Comparison of ENCODE assay signal across 10 cellular contexts in the genomic region with DNA sequence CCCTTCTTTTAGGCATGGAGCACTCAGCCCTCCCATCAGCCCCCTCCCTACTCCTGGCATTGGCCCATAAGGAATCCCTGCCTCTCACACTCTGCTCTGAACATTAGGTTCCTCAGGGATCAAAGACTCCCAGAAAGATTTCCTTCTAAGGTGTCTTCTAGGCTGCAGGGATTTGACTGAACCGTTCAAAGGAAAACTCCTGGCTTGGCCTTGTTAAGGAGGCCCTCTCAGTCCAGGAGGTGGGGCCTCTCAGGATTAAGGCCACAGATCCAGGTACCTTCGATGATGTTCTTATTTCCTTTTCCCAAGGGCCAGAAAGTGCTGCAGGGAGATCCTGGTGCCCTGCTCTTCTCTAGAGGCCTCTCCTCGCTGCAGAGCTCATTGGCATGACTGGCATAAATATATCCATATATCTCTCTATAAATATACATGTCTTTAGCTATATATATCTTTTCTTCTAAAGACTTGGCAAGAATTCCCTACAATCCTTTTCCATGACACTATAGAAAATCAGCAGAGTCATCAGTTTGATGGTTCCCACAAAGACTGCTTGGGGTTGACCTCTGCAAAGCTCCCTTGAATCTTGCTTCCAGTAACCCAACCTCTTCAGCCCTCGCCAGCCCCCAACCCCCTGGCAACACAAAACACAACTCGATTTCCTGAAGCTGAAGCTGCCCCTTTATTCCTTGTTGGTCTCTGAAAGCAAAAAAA. TPM values are rescaled to one million over a fixed set of nuclear protein-coding genes. Genes with fewer than 3 reads are reported as not detected.
DNase-seq lines count a peak whose midpoint lies in the region; ATAC-seq, FAIRE-seq and TF ChIP-seq lines count a peak whose summit lies in the region.
"Had no signal": no experiment of that assay in that cellular context is flagged by ENCODE, and none has a peak within 500 bp of the region (broad histone marks: within the 10 kb centered on the region; RNA-seq: fewer than 3 reads in every experiment).

No MANE protein-coding gene starts in this region.

- no peak for FAIRE-seq in GM12891 (lab: Jason Lieb, UNC)

- H2AFZ ChIP-seq in HCT116 (ENCODE audit: low read depth, low read length, poor library complexity, severe bottlenecking): no peak overlapping the region

- no peaks in the 10 kb centered on the region for H3K9me3 Mint-ChIP-seq in stimulated activated naive B cell treated with anti-CD40 and anti-IgM and Interleukin-4, amounts not matched to agents 10 μg/mL and 1 μg/mL and 100 μg/mL, for 72 hours
- H3K9me3 Mint-ChIP-seq: naive B cell had no signal

- H3K36me3 Mint-ChIP-seq in stimulated activated naive B cell treated with anti-CD40 and anti-IgM and Interleukin-4, amounts not matched to agents 10 μg/mL and 1 μg/mL and 100 μg/mL, for 72 hours: no peaks in the 10 kb centered on the region
- H3K36me3 Mint-ChIP-seq: naive B cell had no signal

- H3K79me2 ChIP-seq in HCT116 (ENCODE audit: insufficient read depth, low read length): no peaks in the 10 kb centered on the region

- H3K27me3 ChIP-seq in HCT116 (ENCODE audit: insufficient read depth, low read length) (0 out of 2 replicates have a peak, but pooled peaks cover 6% of the 10 kb centered on the region), gastroesophageal sphincter (no peaks in the 10 kb centered on the region), skeletal muscle satellite cell (ENCODE audit: control insufficient read depth, insufficient read depth, low read length) (no peaks in the 10 kb centered on the region)
- H3K27me3 ChIP-seq: BLaER1 treated with 17β-estradiol and CSF1 and Interleukin-3, amounts not matched to agents 10 nM and 100 nM had no signal

- POLR2A ChIA-PET in HCT116 (lab: Charles Lee): no interaction called here

- H3K4me1 ChIP-seq in HCT116 (ENCODE audit: control insufficient read depth in 1 of 2, insufficient read depth in 2 of 2, low read length in 2 of 2): peaks cover 8 to 13% of the 10 kb centered on the region in 2 experiments
- H3K4me1 ChIP-seq in gastroesophageal sphincter: peaks cover 8 to 80% (median 47%) of the 10 kb centered on the region in 3 donors
- peaks cover 71% of the 10 kb centered on the region for H3K4me1 ChIP-seq in skeletal muscle satellite cell (ENCODE audit: control insufficient read depth, insufficient read depth, low read length)

- TF ChIP-seq POLR2A in HCT116 (IDR thresholded peaks at IDR 0.05; ENCODE audit: borderline replicate concordance, extremely low read depth, insufficient read depth, insufficient read length) (no peak), gastroesophageal sphincter (IDR thresholded peaks at IDR 0.05) (no peak), GM12891 (IDR thresholded peaks at IDR 0.05; ENCODE audit: low read depth, low read length) (no peak)

- intact Hi-C loops in HCT116 (cut with micrococcal nuclease): loop anchor here (2.0 kb wide), 1 partner anchor 60 kb away; a partner anchor contains a TSS

- H3K4me2 ChIP-seq in HCT116 (ENCODE audit: low read length): peak overlapping the region; percentile 50
- peak overlapping the region; percentile 38 for H3K4me2 ChIP-seq in skeletal muscle satellite cell (ENCODE audit: low read length)

- CTCF ChIA-PET in HCT116 (lab: Charles Lee): no interaction called here

- TF ChIP-seq CTCF in HCT116 (IDR thresholded peaks at IDR 0.05 in 2 of 3, conservative IDR thresholded peaks at IDR 0.05 in 1 of 3; ENCODE audit: borderline replicate concordance in 1 of 3, insufficient read depth in 1 of 3, low read depth in 2 of 3, low read length in 2 of 3) (no peak), gastroesophageal sphincter (IDR thresholded peaks at IDR 0.05) (no peak)

- H3K27me3 Mint-ChIP-seq in stimulated activated naive B cell treated with anti-CD40 and anti-IgM and Interleukin-4, amounts not matched to agents 10 μg/mL and 1 μg/mL and 100 μg/mL, for 72 hours: peaks cover 0 to 7% of the 10 kb centered on the region in 2 donors

- H3K9me3 ChIP-seq in HCT116 (ENCODE audit: control insufficient read depth in 1 of 2, insufficient read depth in 1 of 2, low read depth in 1 of 2, low read length in 2 of 2): no peaks in the 10 kb centered on the region
- H3K9me3 ChIP-seq in gastroesophageal sphincter: no peaks in the 10 kb centered on the region
- no peaks in the 10 kb centered on the region for H3K9me3 ChIP-seq in skeletal muscle satellite cell (replicated peaks; ENCODE audit: low read length)
- H3K9me3 ChIP-seq: BLaER1 treated with 17β-estradiol and CSF1 and Interleukin-3, amounts not matched to agents 10 nM and 100 nM had no signal

- H3K36me3 ChIP-seq in HCT116 (ENCODE audit: control insufficient read depth in 1 of 2, insufficient read depth in 2 of 2, low read length in 2 of 2): no peaks in the 10 kb centered on the region
- H3K36me3 ChIP-seq in gastroesophageal sphincter: no peaks in the 10 kb centered on the region
- H3K36me3 ChIP-seq in skeletal muscle satellite cell (ENCODE audit: insufficient read depth, low read length): peaks cover 54% of the 10 kb centered on the region
- H3K36me3 ChIP-seq: BLaER1 treated with 17β-estradiol and CSF1 and Interleukin-3, amounts not matched to agents 10 nM and 100 nM had no signal

- TF ChIP-seq EP300 in gastroesophageal sphincter (IDR thresholded peaks at IDR 0.05): no peak

- ATAC-seq in HCT116: no peak
- ATAC-seq in gastroesophageal sphincter: peak; percentile 49
- no peak for ATAC-seq in GM18907 (IDR thresholded peaks at IDR 0.05; ENCODE audit: unreplicated experiment)
- ATAC-seq in stimulated activated naive B cell treated with anti-CD40 and anti-IgM and Interleukin-4, amounts not matched to agents 10 μg/mL and 1 μg/mL and 100 μg/mL, for 72 hours (replicated peaks): no peak

- 31 to 78% methylated on average over 4 to 5 of the region's 5 CpGs for WGBS in gastroesophageal sphincter (ENCODE audit: low coverage in 1 of 2), 2 donors

- no peak overlapping the region for H3K9ac ChIP-seq in HCT116 (ENCODE audit: low read length)
- peak overlapping the region; percentile 73 for H3K9ac ChIP-seq in skeletal muscle satellite cell (ENCODE audit: low read depth, low read length)
- H3K9ac ChIP-seq: BLaER1 treated with 17β-estradiol and CSF1 and Interleukin-3, amounts not matched to agents 10 nM and 100 nM had no signal

- DNase-seq in HCT116 (ENCODE audit: low read depth, low spot score) (no peak), amniotic epithelial cell (ENCODE audit: low read depth) (peak; percentile 51), kidney glomerular epithelial cell (lab: John Stamatoyannopoulos, UW) (no peak), GM12891 (ENCODE audit: insufficient read length, low spot score) (no peak)
- no peak for DNase-seq in stimulated activated naive B cell treated with anti-CD40 and anti-IgM and Interleukin-4, amounts not matched to agents 10 μg/mL and 1 μg/mL and 100 μg/mL, for 72 hours
- DNase-seq: naive B cell had no signal

- no peak for TF ChIP-seq RAD21 in HCT116 (IDR thresholded peaks at IDR 0.05; ENCODE audit: low read depth)

- H3K4me3 ChIP-seq in HCT116 (replicated peaks in 1 of 2; ENCODE audit: low read depth in 1 of 2, low read length in 2 of 2): no peak overlapping the region
- no peak overlapping the region for H3K4me3 ChIP-seq in gastroesophageal sphincter
- no peak overlapping the region for H3K4me3 ChIP-seq in skeletal muscle satellite cell (ENCODE audit: low read length)
- H3K4me3 ChIP-seq: BLaER1 treated with 17β-estradiol and CSF1 and Interleukin-3, amounts not matched to agents 10 nM and 100 nM had no signal

- BruUV-seq in HCT116 (replicated peaks; lab: Mats Ljungman, UMichigan): no TSS peak

- peaks cover 15 to 17% of the 10 kb centered on the region in 2 donors for H3K4me1 Mint-ChIP-seq in stimulated activated naive B cell treated with anti-CD40 and anti-IgM and Interleukin-4, amounts not matched to agents 10 μg/mL and 1 μg/mL and 100 μg/mL, for 72 hours

- H3K9me2 ChIP-seq in HCT116 (ENCODE audit: insufficient read depth): no peaks in the 10 kb centered on the region

- no peaks in the 10 kb centered on the region for H4K20me1 ChIP-seq in HCT116 (ENCODE audit: insufficient read depth)
- H4K20me1 ChIP-seq: BLaER1 treated with 17β-estradiol and CSF1 and Interleukin-3, amounts not matched to agents 10 nM and 100 nM had no signal

- H3K27ac ChIP-seq in HCT116 (ENCODE audit: low read depth, low read length) (no peak overlapping the region), gastroesophageal sphincter (peak overlapping the region; percentile 59 to 90 (median 85))
- H3K27ac ChIP-seq: BLaER1 treated with 17β-estradiol and CSF1 and Interleukin-3, amounts not matched to agents 10 nM and 100 nM had no signal

- H3K4me3 Mint-ChIP-seq in stimulated activated naive B cell treated with anti-CD40 and anti-IgM and Interleukin-4, amounts not matched to agents 10 μg/mL and 1 μg/mL and 100 μg/mL, for 72 hours: no peak overlapping the region
- H3K4me3 Mint-ChIP-seq: naive B cell had no signal

- H3K27ac Mint-ChIP-seq in stimulated activated naive B cell treated with anti-CD40 and anti-IgM and Interleukin-4, amounts not matched to agents 10 μg/mL and 1 μg/mL and 100 μg/mL, for 72 hours: no peak overlapping the region
- H3K27ac Mint-ChIP-seq: naive B cell had no signal

- RAD21 ChIA-PET in HCT116 (lab: Charles Lee; ENCODE audit: low non-redundant PET in 1 of 2, low total read pairs in 2 of 2, uncharacterized antibody in 2 of 2, unreplicated experiment in 2 of 2): no interaction called here

TF ChIP-seq in HCT116, 20 proteins besides CTCF, POLR2A, EP300 and RAD21 (continues in another document):
- TF ChIP-seq YY1 (IDR thresholded peaks at IDR 0.05; ENCODE audit: extremely low read depth, insufficient replicate concordance, low read depth, low read length) (no peak), TCF7L2 (IDR thresholded peaks at IDR 0.05; ENCODE audit: borderline replicate concordance, extremely low read depth, insufficient read depth, insufficient read length) (no peak), ELF1 (IDR thresholded peaks at IDR 0.05; ENCODE audit: borderline replicate concordance, low read depth) (no peak)
- TF ChIP-seq, protein P1, sequence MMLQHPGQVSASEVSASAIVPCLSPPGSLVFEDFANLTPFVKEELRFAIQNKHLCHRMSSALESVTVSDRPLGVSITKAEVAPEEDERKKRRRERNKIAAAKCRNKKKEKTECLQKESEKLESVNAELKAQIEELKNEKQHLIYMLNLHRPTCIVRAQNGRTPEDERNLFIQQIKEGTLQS (IDR thresholded peaks at IDR 0.05): no peak

TF ChIP-seq in GM12891, 5 proteins besides CTCF, POLR2A, EP300 and RAD21:
- no peak for TF ChIP-seq POU2F2 (IDR thresholded peaks at IDR 0.05; ENCODE audit: low read depth, low read length)
- TF ChIP-seq TAF1 (IDR thresholded peaks at IDR 0.05; ENCODE audit: low read depth, low read length): no peak
- no peak for TF ChIP-seq PAX5 (IDR thresholded peaks at IDR 0.05; ENCODE audit: insufficient read depth, low read length, severe bottlenecking)
- no peak for TF ChIP-seq POLR2AphosphoS5 (IDR thresholded peaks at IDR 0.05; ENCODE audit: low read depth, low read length)
- TF ChIP-seq SPI1 (IDR thresholded peaks at IDR 0.05; ENCODE audit: low read depth, low read length): no peak

RNA-seq across cellular contexts. Expression of a gene that starts 59.0 kb away (rescaled TPM):
- total RNA-seq in HCT116 (2021; ENCODE audit: unreplicated experiment) (0.89 TPM), gastroesophageal sphincter (10 to 100 TPM; 12.5 to 38.3 (median 32.0) TPM)
- 0.34 and 0.44 TPM in 2 replicates for polyA plus RNA-seq in HCT116 (2012)
- 13.4 and 18.3 TPM in 2 replicates for total RNA-seq in skeletal muscle satellite cell (2012; rRNA removed)
- polyA plus RNA-seq in GM12891 (2012; ENCODE audit: low read depth, missing spikeins): 0.26 TPM
